ENCODE assay signal across 11 cellular contexts in genomic region chr14:74549588-74549987, GRCh38. TPM values are rescaled to one million over a fixed set of nuclear protein-coding genes. Genes with fewer than 3 reads are reported as not detected.
DNase-seq lines count a peak whose midpoint lies in the region; ATAC-seq and TF ChIP-seq lines count a peak whose summit lies in the region.
"Had no signal": no experiment of that assay in that cellular context is flagged by ENCODE, and none has a peak within 500 bp of the region (broad histone marks: within the 10 kb centered on the region; RNA-seq: fewer than 3 reads in every experiment).

No MANE protein-coding gene starts in this region.

- peaks cover 11% of the 10 kb centered on the region for H3K27me3 Mint-ChIP-seq in T-helper 17 cell
- H3K27me3 Mint-ChIP-seq: activated CD4-positive, alpha-beta memory T cell treated with anti-CD3 and anti-CD28 coated beads for 36 hours had no signal

- in situ Hi-C loops in astrocyte of the cerebellum (cut with HindIII; ENCODE audit: low sequenced_read_pairs), result no loop called here

- H3K4me3 ChIP-seq in astrocyte of the cerebellum (ENCODE audit: low read depth, low read length), result no peak overlapping the region

- no peak overlapping the region for H3K27ac Mint-ChIP-seq in T-helper 17 cell
- H3K27ac Mint-ChIP-seq: activated CD4-positive, alpha-beta memory T cell treated with anti-CD3 and anti-CD28 coated beads for 36 hours had no signal

- peaks cover 2% of the 10 kb centered on the region for H3K36me3 Mint-ChIP-seq in T-helper 17 cell (ENCODE audit: low read depth)
- H3K36me3 Mint-ChIP-seq: activated CD4-positive, alpha-beta memory T cell treated with anti-CD3 and anti-CD28 coated beads for 36 hours had no signal

- ATAC-seq in left ventricle myocardium superior (peak; percentile 16), Right ventricle myocardium superior (ENCODE audit: poor library complexity) (no peak), T-helper 17 cell (no peak), HG03342 (IDR thresholded peaks at IDR 0.05; ENCODE audit: unreplicated experiment) (no peak)

- intact Hi-C loops in left ventricle myocardium superior (cut with micrococcal nuclease) (no loop called here), Right ventricle myocardium superior (cut with DNase I) (no loop called here)

- peak; percentile 40 for TF ChIP-seq CTCF in astrocyte of the cerebellum (IDR thresholded peaks at IDR 0.05; ENCODE audit: low read depth, low read length, missing control alignments)

- no peaks in the 10 kb centered on the region for H3K9me3 ChIP-seq in T-helper 17 cell (ENCODE audit: control insufficient read depth, low read length, poor library complexity, severe bottlenecking)

- H3K4me3 Mint-ChIP-seq in T-helper 17 cell, result no peak overlapping the region
- H3K4me3 Mint-ChIP-seq: activated CD4-positive, alpha-beta memory T cell treated with anti-CD3 and anti-CD28 coated beads for 36 hours had no signal

- DNase-seq in left ventricle myocardium superior, result no peak
- no peak for DNase-seq in Right ventricle myocardium superior
- DNase-seq in astrocyte of the cerebellum (ENCODE audit: low read depth), result no peak
- peak; percentile 80 for DNase-seq in islet precursor cell
- DNase-seq in activated effector memory CD4-positive, alpha-beta T cell treated with Interleukin-2 at 50 U/mL for 16 hours, result no peak
- DNase-seq in mucosa of gallbladder (ENCODE audit: low spot score), result no peak
- DNase-seq in T-helper 17 cell, result no peak
- DNase-seq: activated CD4-positive, alpha-beta memory T cell treated with anti-CD3 and anti-CD28 coated beads for 36 hours; HCEC 1CT; NCI-H1930 had no signal

- peaks cover 5% of the 10 kb centered on the region for H3K4me1 Mint-ChIP-seq in T-helper 17 cell

RNA-seq across cellular contexts. Expression of gene ISCA2, which starts 56.0 kb away (rescaled TPM):
- total RNA-seq in left ventricle myocardium superior, result 37.5 TPM
- 38.3 TPM for total RNA-seq in Right ventricle myocardium superior
- total RNA-seq in mucosa of gallbladder, result 34.3 TPM
- 10 to 100 TPM; 14.4 to 21.3 TPM for total RNA-seq in T-helper 17 cell

RNA-seq across cellular contexts. Expression of gene NPC2, which starts 56.5 kb away (rescaled TPM):
- 105 TPM for total RNA-seq in left ventricle myocardium superior
- 75.8 TPM for total RNA-seq in Right ventricle myocardium superior
- total RNA-seq in mucosa of gallbladder, result 215 TPM
- 10 to 100 TPM; 32.7 to 39.0 TPM for total RNA-seq in T-helper 17 cell
